ENCODE assay signal across 1 cellular context in genomic region chr7:158444501-158445420, GRCh38.
TF ChIP-seq lines count a peak whose summit lies in the region.

No MANE protein-coding gene starts in this region.

TF ChIP-seq in HepG2, 621 proteins besides CTCF, POLR2A, EP300 and RAD21 (continued from another document):
- TF ChIP-seq MLXIP (CRISPR knock-in tag; IDR thresholded peaks at IDR 0.05; ENCODE audit: borderline replicate concordance) (no peak), ZNF552 (CRISPR knock-in tag; IDR thresholded peaks at IDR 0.05; ENCODE audit: borderline replicate concordance) (no peak), ZBED4 (CRISPR knock-in tag; IDR thresholded peaks at IDR 0.05; ENCODE audit: borderline replicate concordance) (no peak), ZNF230 (CRISPR knock-in tag; IDR thresholded peaks at IDR 0.05) (no peak), MAX (IDR thresholded peaks at IDR 0.05) (no peak), PRDM10 (CRISPR knock-in tag; IDR thresholded peaks at IDR 0.05; ENCODE audit: low read depth) (no peak), ZNF724P (CRISPR knock-in tag; IDR thresholded peaks at IDR 0.05; ENCODE audit: borderline replicate concordance) (no peak), GLMP (CRISPR knock-in tag; IDR thresholded peaks at IDR 0.05; ENCODE audit: borderline replicate concordance) (no peak), ZMYM3 (CRISPR knock-in tag; IDR thresholded peaks at IDR 0.05) (no peak), PAXIP1 (CRISPR knock-in tag; conservative IDR thresholded peaks at IDR 0.05) (no peak), ATF2 (CRISPR knock-in tag; IDR thresholded peaks at IDR 0.05) (no peak)
